In the genomic region with DNA sequence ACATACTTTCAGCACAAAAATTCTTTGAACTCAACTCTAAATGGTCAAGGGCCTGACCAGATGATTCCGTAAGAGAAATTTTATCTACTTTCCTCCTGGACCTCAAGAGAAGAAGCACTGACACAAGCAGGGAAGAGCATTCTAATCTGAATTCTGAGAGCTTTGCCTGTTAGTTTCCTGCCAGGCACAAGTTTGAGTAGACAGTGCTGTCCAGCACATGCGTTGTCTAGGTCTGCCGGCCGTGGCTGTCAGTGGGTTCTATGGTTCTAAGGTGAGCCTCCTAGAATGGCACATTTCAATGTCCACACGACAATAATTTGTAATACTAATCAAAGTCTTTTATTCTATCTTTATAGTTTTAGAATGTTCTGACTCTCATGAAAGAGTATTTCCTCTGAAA, we compare ENCODE assay signal across 13 cellular contexts.
"Had no signal": no experiment of that assay in that cellular context is flagged by ENCODE, and none has a peak within 500 bp of the region (broad histone marks: within the 10 kb centered on the region; RNA-seq: fewer than 3 reads in every experiment).

No MANE protein-coding gene starts in this region.

- H3K27ac Mint-ChIP-seq: activated CD8-positive, alpha-beta memory T cell treated with anti-CD3 and anti-CD28 coated beads, Interleukin-2, amount 10 ng/mL, durations not matched to agents 7 days and 5 days; activated naive CD4-positive, alpha-beta T cell treated with anti-CD3 and anti-CD28 coated beads, Interleukin-2, amount 50 U/mL, for 72 hours; activated T-cell treated with anti-CD3 and anti-CD28 coated beads, Interleukin-2, amount 50 U/mL, for 24 hours; T-helper 17 cell had no signal

- ATAC-seq: activated CD8-positive, alpha-beta memory T cell treated with anti-CD3 and anti-CD28 coated beads, Interleukin-2, amount 10 ng/mL, durations not matched to agents 7 days and 5 days; activated naive CD4-positive, alpha-beta T cell treated with anti-CD3 and anti-CD28 coated beads, Interleukin-2, amount 50 U/mL, for 72 hours; gastroesophageal sphincter; T-helper 17 cell; upper lobe of right lung had no signal

- H3K27ac ChIP-seq: breast epithelium, gastroesophageal sphincter, right lobe of liver, SK-N-MC, upper lobe of right lung had no signal

- H3K4me3 Mint-ChIP-seq: activated CD8-positive, alpha-beta memory T cell treated with anti-CD3 and anti-CD28 coated beads, Interleukin-2, amount 10 ng/mL, durations not matched to agents 7 days and 5 days; activated T-cell treated with anti-CD3 and anti-CD28 coated beads, Interleukin-2, amount 50 U/mL, for 24 hours; T-helper 17 cell had no signal

- H3K4me1 Mint-ChIP-seq: activated CD8-positive, alpha-beta memory T cell treated with anti-CD3 and anti-CD28 coated beads, Interleukin-2, amount 10 ng/mL, durations not matched to agents 7 days and 5 days; T-helper 17 cell had no signal

- DNase-seq: activated CD4-positive, CD25-positive, alpha-beta regulatory T cell; activated CD8-positive, alpha-beta memory T cell treated with anti-CD3 and anti-CD28 coated beads, Interleukin-2, amount 10 ng/mL, durations not matched to agents 7 days and 5 days; activated effector memory CD4-positive, alpha-beta T cell treated with anti-CD3 and anti-CD28 coated beads, Interleukin-2, amount 50 U/mL, for 16 hours; activated T-cell treated with anti-CD3 and anti-CD28 coated beads, Interleukin-2, amount 50 U/mL, for 24 hours; kidney; stimulated activated naive CD4-positive, alpha-beta T cell treated with Interleukin-2 at 50 U/mL for 16 hours; T-helper 17 cell; upper lobe of right lung had no signal

- H3K9me3 Mint-ChIP-seq: activated naive CD4-positive, alpha-beta T cell treated with anti-CD3 and anti-CD28 coated beads, Interleukin-2, amount 50 U/mL, for 72 hours; activated T-cell treated with anti-CD3 and anti-CD28 coated beads, Interleukin-2, amount 50 U/mL, for 24 hours had no signal

- H3K9me3 ChIP-seq: breast epithelium, gastroesophageal sphincter, right lobe of liver, upper lobe of right lung had no signal

- H3K4me1 ChIP-seq: breast epithelium, right lobe of liver, upper lobe of right lung had no signal

- H3K36me3 Mint-ChIP-seq: activated CD8-positive, alpha-beta memory T cell treated with anti-CD3 and anti-CD28 coated beads, Interleukin-2, amount 10 ng/mL, durations not matched to agents 7 days and 5 days; activated naive CD4-positive, alpha-beta T cell treated with anti-CD3 and anti-CD28 coated beads, Interleukin-2, amount 50 U/mL, for 72 hours had no signal

- H3K4me3 ChIP-seq: breast epithelium, gastroesophageal sphincter, right lobe of liver, SK-N-MC, upper lobe of right lung had no signal

- H3K27me3 ChIP-seq: breast epithelium, gastroesophageal sphincter, right lobe of liver, upper lobe of right lung had no signal

- H3K36me3 ChIP-seq: breast epithelium, gastroesophageal sphincter, right lobe of liver, upper lobe of right lung had no signal

- H3K27me3 Mint-ChIP-seq: activated CD8-positive, alpha-beta memory T cell treated with anti-CD3 and anti-CD28 coated beads, Interleukin-2, amount 10 ng/mL, durations not matched to agents 7 days and 5 days; activated T-cell treated with anti-CD3 and anti-CD28 coated beads, Interleukin-2, amount 50 U/mL, for 24 hours had no signal
